8 cellular contexts compared by ENCODE assay signal in genomic region chr22:19986410-19987341, GRCh38. TPM values are rescaled to one million over a fixed set of nuclear protein-coding genes. Genes with fewer than 3 reads are reported as not detected.
A peak's percentile ranks its signal among the peaks of the same experiment; 100 is the strongest.
DNase-seq lines count a peak whose midpoint lies in the region; ATAC-seq and TF ChIP-seq lines count a peak whose summit lies in the region.

No MANE protein-coding gene starts in this region.

- H3K27me3 Mint-ChIP-seq in neural crest cell (ENCODE audit: low read depth): no peaks in the 10 kb centered on the region

- peak overlapping the region; percentile 71 for H3K27ac ChIP-seq in HUES48 (ENCODE audit: low read depth, low read length)

- TF ChIP-seq CTCF in foreskin fibroblast (IDR thresholded peaks at IDR 0.05; ENCODE audit: low read depth, low read length) (no peak), neural crest cell (conservative IDR thresholded peaks at IDR 0.05) (no peak)

- no peaks in the 10 kb centered on the region for H3K9me3 ChIP-seq in HUES48 (ENCODE audit: control insufficient read depth, insufficient read depth, low read length)

- H3K4me1 Mint-ChIP-seq in neural crest cell: peaks cover 18% of the 10 kb centered on the region

- no peak for ATAC-seq in HG02973 (IDR thresholded peaks at IDR 0.05; ENCODE audit: unreplicated experiment)

- H3K4me3 ChIP-seq in HUES48 (ENCODE audit: low read depth, low read length) (peak overlapping the region; percentile 82), foreskin fibroblast (ENCODE audit: low read depth in 1 of 2, low read length in 2 of 2) (peak overlapping the region; percentile 69 to 72)

- peak overlapping the region; percentile 70; the same call in 1 of the 2 replicates for H3K9ac ChIP-seq in HUES48 (ENCODE audit: low read depth, low read length)

- H3K27ac Mint-ChIP-seq in neural crest cell (ENCODE audit: unreplicated experiment): peak overlapping the region; percentile 50

- 0 out of 2 replicates have a peak, but pooled peaks cover 3% of the 10 kb centered on the region for H3K36me3 ChIP-seq in HUES48 (ENCODE audit: control insufficient read depth, insufficient read depth, low read length)

- no peaks in the 10 kb centered on the region for H3K9me3 Mint-ChIP-seq in neural crest cell

- peak overlapping the region; percentile 94 for H3K4me3 Mint-ChIP-seq in neural crest cell

- no peaks in the 10 kb centered on the region for H3K36me3 Mint-ChIP-seq in neural crest cell (ENCODE audit: low read depth)

- H3K4me1 ChIP-seq in HUES48 (ENCODE audit: control insufficient read depth, insufficient read depth, low read length): peaks cover 8% of the 10 kb centered on the region; the same call in 1 of the 2 replicates

- no peaks in the 10 kb centered on the region for H3K27me3 ChIP-seq in HUES48 (ENCODE audit: control insufficient read depth, insufficient read depth, low read length)

- peak; percentile 80 for DNase-seq in ELR (ENCODE audit: low read depth)
- DNase-seq in RPMI8226: peak; percentile 47
- DNase-seq in activated gamma-delta T cell treated with anti-CD3 and anti-CD28 coated beads, Interleukin-2, amount 50 U/mL, for 16 hours (ENCODE audit: low read depth): peak; percentile 28
- DNase-seq in foreskin fibroblast: peak; percentile 67 to 93
- peak; percentile 82 for DNase-seq in neural crest cell (ENCODE audit: low read depth, low spot score)
- peak; percentile 43 for DNase-seq in stromal cell of bone marrow (ENCODE audit: low read depth)

RNA-seq across cellular contexts. Expression of gene ARVCF, which starts 29.9 kb away (rescaled TPM):
- total RNA-seq in neural crest cell: 93.5 and 105 TPM in 2 replicates

RNA-seq across cellular contexts. Expression of gene TANGO2, which starts 34.2 kb away (rescaled TPM):
- total RNA-seq in neural crest cell: 12.8 and 13.4 TPM in 2 replicates

RNA-seq across cellular contexts. Expression of gene TXNRD2, which starts 45.1 kb away (rescaled TPM):
- total RNA-seq in neural crest cell: 21.7 and 22.2 TPM in 2 replicates

RNA-seq across cellular contexts. Expression of gene COMT, which starts 45.1 kb away (rescaled TPM):
- 70.9 and 86.4 TPM in 2 replicates for total RNA-seq in neural crest cell

Comparison
In these comparisons a context has a peak if more than half of its experiments do, and no peak if none do; other contexts are left out.
1. DNase-seq: peak in every context shown above with its lines; median percentile 82 in neural crest cell; 80 in ELR; 80 in foreskin fibroblast; 47 in RPMI8226; 43 in stromal cell of bone marrow; 28 in activated gamma-delta T cell treated with anti-CD3 and anti-CD28 coated beads, Interleukin-2, amount 50 U/mL, for 16 hours.